In genomic region chr18:57569133-57569532, GRCh38 we compare ENCODE assay signal across 17 cellular contexts.
"Had no signal": no experiment of that assay in that cellular context is flagged by ENCODE, and none has a peak within 500 bp of the region (broad histone marks: within the 10 kb centered on the region; RNA-seq: fewer than 3 reads in every experiment).

No MANE protein-coding gene starts in this region.

- H3K4me3 ChIP-seq: dorsolateral prefrontal cortex, heart left ventricle, psoas muscle, right lobe of liver, testis, tibial nerve, upper lobe of right lung, vagina had no signal

- H3K9me3 ChIP-seq: heart left ventricle, psoas muscle, right lobe of liver, testis, tibial nerve, upper lobe of right lung, vagina had no signal

- H3K4me1 ChIP-seq: psoas muscle, right lobe of liver, testis, tibial nerve, upper lobe of right lung, vagina had no signal

- DNase-seq: dorsolateral prefrontal cortex; effector CD8-positive, alpha-beta T cell; heart left ventricle; hippocampal formation; left colon; naive thymus-derived CD4-positive, alpha-beta T cell; nephron progenitor cell; psoas muscle; retina; right lobe of liver; stimulated activated CD4-positive, alpha-beta T cell treated with anti-CD3 and anti-CD28 coated beads, Interleukin-4, amount 100 ng/mL, for 1 hour; testis; upper lobe of right lung had no signal

- ATAC-seq: heart left ventricle; left colon; naive thymus-derived CD4-positive, alpha-beta T cell; psoas muscle; right lobe of liver; stimulated activated memory B cell treated with anti-CD40 and anti-IgM and Interleukin-4, amounts not matched to agents 10 μg/mL and 1 μg/mL and 100 μg/mL, for 72 hours; upper lobe of right lung had no signal

- H3K27ac ChIP-seq: dorsolateral prefrontal cortex, psoas muscle, right lobe of liver, testis, tibial nerve, upper lobe of right lung, vagina had no signal

- H3K27me3 ChIP-seq: dorsolateral prefrontal cortex, heart left ventricle, right lobe of liver, testis, tibial nerve, upper lobe of right lung, vagina had no signal

- FAIRE-seq: frontal cortex had no signal
